ENCODE assay signal across 15 cellular contexts in the genomic region with DNA sequence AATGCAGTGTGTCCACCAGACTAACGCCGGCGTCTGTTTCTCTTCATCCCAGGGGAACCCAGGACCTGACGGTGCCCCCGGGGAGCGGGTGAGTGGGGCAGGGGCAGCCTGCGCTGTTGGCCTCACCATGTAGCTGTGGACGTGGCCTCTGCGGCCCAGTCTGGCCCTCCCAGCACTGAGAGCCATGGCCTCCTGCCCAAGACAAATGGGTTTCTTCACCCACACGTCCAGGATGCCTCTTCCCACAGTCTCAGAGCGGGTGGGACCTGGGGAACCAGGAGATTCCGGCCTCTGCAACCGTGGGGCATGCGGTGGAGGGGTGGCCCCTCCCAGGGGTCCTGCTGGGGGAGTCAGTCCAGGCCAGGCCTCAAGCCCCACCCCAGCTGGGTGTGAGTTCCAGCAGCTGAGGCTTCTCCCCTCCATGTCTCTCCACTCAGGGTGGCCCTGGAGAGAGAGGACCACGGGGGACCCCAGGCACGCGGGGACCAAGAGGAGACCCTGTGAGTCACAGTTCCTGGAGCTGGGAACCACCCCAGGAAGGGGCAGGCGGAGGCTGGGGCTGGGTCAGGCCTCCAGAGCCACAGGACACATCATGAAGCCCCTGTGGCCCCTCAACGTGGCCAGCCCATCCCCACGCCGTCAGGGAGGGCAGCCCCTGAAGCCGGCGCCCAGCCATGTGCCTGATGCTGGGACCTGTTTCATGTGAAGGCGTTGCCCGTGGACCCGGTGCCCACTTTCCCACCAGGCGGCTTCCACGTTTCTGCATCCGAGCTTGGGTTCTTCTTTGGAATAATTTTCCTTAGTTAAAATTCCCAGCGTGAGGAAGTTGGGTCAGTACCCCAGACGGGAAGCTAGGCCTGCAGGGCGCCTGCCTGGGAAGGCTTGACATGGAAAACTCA. TPM values are rescaled to one million over a fixed set of nuclear protein-coding genes. Genes with fewer than 3 reads are reported as not detected.
A peak's percentile ranks its signal among the peaks of the same experiment; 100 is the strongest.
DNase-seq lines count a peak whose midpoint lies in the region; ATAC-seq and TF ChIP-seq lines count a peak whose summit lies in the region.
"Had no signal": no experiment of that assay in that cellular context is flagged by ENCODE, and none has a peak within 500 bp of the region (broad histone marks: within the 10 kb centered on the region; RNA-seq: fewer than 3 reads in every experiment).

No MANE protein-coding gene starts in this region.

- H3K36me3 Mint-ChIP-seq in activated B cell treated with CpG ODN at 0.5 μM for 24 hours (ENCODE audit: low read depth): no peaks in the 10 kb centered on the region
- H3K36me3 Mint-ChIP-seq: naive thymus-derived CD4-positive, alpha-beta T cell had no signal

- POLR2A ChIA-PET in activated B cell treated with CpG ODN at 0.5 μM for 24 hours (lab: Charles Lee): no interaction called here

- peaks cover 76% of the 10 kb centered on the region for H3K36me3 ChIP-seq in right atrium auricular region

- intact Hi-C loops in activated B cell treated with CpG ODN at 0.5 μM for 24 hours (cut with micrococcal nuclease): no loop called here

- TF ChIP-seq CTCF in activated B cell treated with CpG ODN at 0.5 μM for 24 hours (IDR thresholded peaks at IDR 0.05): no peak
- no peak for TF ChIP-seq CTCF in right atrium auricular region (IDR thresholded peaks at IDR 0.05)

- no peaks in the 10 kb centered on the region for H3K27me3 ChIP-seq in right atrium auricular region

- peak overlapping the region; percentile 64 to 79 for H3K27ac ChIP-seq in right atrium auricular region
- H3K27ac ChIP-seq in skin epidermis: peak overlapping the region in 19 of 21 experiments; percentile 10 to 80 (median 51)

- no peaks in the 10 kb centered on the region for H3K4me1 ChIP-seq in right atrium auricular region

- no peaks in the 10 kb centered on the region for H3K4me1 Mint-ChIP-seq in activated B cell treated with CpG ODN at 0.5 μM for 24 hours
- H3K4me1 Mint-ChIP-seq: naive thymus-derived CD4-positive, alpha-beta T cell had no signal

- no peak overlapping the region for H3K4me3 Mint-ChIP-seq in activated B cell treated with CpG ODN at 0.5 μM for 24 hours
- H3K4me3 Mint-ChIP-seq: naive thymus-derived CD4-positive, alpha-beta T cell had no signal

- ATAC-seq in activated B cell treated with CpG ODN at 0.5 μM for 24 hours (ENCODE audit: low read depth): no peak
- no peak for ATAC-seq in HG03039 (IDR thresholded peaks at IDR 0.05; ENCODE audit: unreplicated experiment)
- ATAC-seq: activated CD4-positive, CD25-positive, alpha-beta regulatory T cell treated with anti-CD3 and anti-CD28 coated beads, Interleukin-2, amount 50 U/mL, for 24 hours; naive thymus-derived CD4-positive, alpha-beta T cell had no signal

- CTCF ChIA-PET in activated B cell treated with CpG ODN at 0.5 μM for 24 hours (lab: Charles Lee): no interaction called here

- no peak overlapping the region for H3K27ac Mint-ChIP-seq in activated B cell treated with CpG ODN at 0.5 μM for 24 hours
- H3K27ac Mint-ChIP-seq: naive thymus-derived CD4-positive, alpha-beta T cell had no signal

- H3K9me3 ChIP-seq in right atrium auricular region: no peaks in the 10 kb centered on the region

- H3K9me3 Mint-ChIP-seq in activated B cell treated with CpG ODN at 0.5 μM for 24 hours: no peaks in the 10 kb centered on the region
- H3K9me3 Mint-ChIP-seq: naive thymus-derived CD4-positive, alpha-beta T cell had no signal

- H3K4me3 ChIP-seq in right atrium auricular region (no peak overlapping the region), skin epidermis (no peak overlapping the region)

- H3K27me3 Mint-ChIP-seq in activated B cell treated with CpG ODN at 0.5 μM for 24 hours: no peaks in the 10 kb centered on the region
- H3K27me3 Mint-ChIP-seq: naive thymus-derived CD4-positive, alpha-beta T cell had no signal

- DNase-seq in D341Med (ENCODE audit: low spot score) (peak; percentile 25), activated B cell treated with CpG ODN at 0.5 μM for 24 hours (peak; percentile 9), right atrium auricular region (ENCODE audit: low spot score) (peak; percentile 62), hepatic stellate cell (ENCODE audit: low spot score) (no peak), COLO668 (lab: John Stamatoyannopoulos, UW; ENCODE audit: unreplicated experiment) (no peak)
- DNase-seq: amygdala, DMS153, MV-4-11, NCI-H526, SHP77 treated with DMSO at 0.1 percent for 48 hours, substantia nigra had no signal

RNA-seq across cellular contexts. Expression of a gene that starts 11.0 kb away (rescaled TPM):
- total RNA-seq in activated B cell treated with CpG ODN at 0.5 μM for 24 hours: 0.11 TPM in 1 of 2 replicates, not detected in the other
- 100 to 1,000 TPM; 201 to 278 TPM for total RNA-seq in right atrium auricular region

Comparison
In these comparisons a context has a peak if more than half of its experiments do, and no peak if none do; other contexts are left out.
1. DNase-seq: peak in D341Med (single experiment), activated B cell treated with CpG ODN at 0.5 μM for 24 hours (single experiment) and right atrium auricular region (single experiment); none in hepatic stellate cell (single experiment) and COLO668 (single experiment).
2. RNA of a gene that starts 11.0 kb away (total RNA-seq): 201 to 278 TPM in right atrium auricular region; 0.11 TPM in activated B cell treated with CpG ODN at 0.5 μM for 24 hours; every median in the first group is over 100 times any median in the second.